ENCODE assay signal across 8 cellular contexts in genomic region chr13:36999054-36999927, GRCh38. TPM values are rescaled to one million over a fixed set of nuclear protein-coding genes. Genes with fewer than 3 reads are reported as not detected.
DNase-seq lines count a peak whose midpoint lies in the region; ATAC-seq and TF ChIP-seq lines count a peak whose summit lies in the region.

ALG5 (minus strand) TSS chr13:36999340; CDS start chr13:36999300, 40 bp downstream.

- H3K4me3 Mint-ChIP-seq in activated CD4-positive, alpha-beta T cell treated with anti-CD3 and anti-CD28 coated beads, Interleukin-2, amount 10 ng/mL, durations not matched to agents 24 days and 14 days: peak within 1 kb of the TSS; percentile 99

- H3K36me3 ChIP-seq in BLaER1 treated with 17β-estradiol and CSF1 and Interleukin-3, amounts not matched to agents 10 nM and 100 nM: peaks cover 32 to 51% (median 36%) of the 10 kb centered on the region in 11 experiments
- peaks cover 11% of the 10 kb centered on the region for H3K36me3 ChIP-seq in colonic mucosa

- H3K27ac ChIP-seq in BLaER1 treated with 17β-estradiol and CSF1 and Interleukin-3, amounts not matched to agents 10 nM and 100 nM: peak within 1 kb of the TSS; percentile 94 to 99 (median 98)
- H3K27ac ChIP-seq in colonic mucosa: peak within 1 kb of the TSS; percentile 99

- TF ChIP-seq CTCF in colonic mucosa (IDR thresholded peaks at IDR 0.05): peak; percentile 98

- H3K9me3 Mint-ChIP-seq in activated CD4-positive, alpha-beta T cell treated with anti-CD3 and anti-CD28 coated beads, Interleukin-2, amount 10 ng/mL, durations not matched to agents 24 days and 14 days: no peaks in the 10 kb centered on the region

- peaks cover 31% of the 10 kb centered on the region for H3K4me1 Mint-ChIP-seq in activated CD4-positive, alpha-beta T cell treated with anti-CD3 and anti-CD28 coated beads, Interleukin-2, amount 10 ng/mL, durations not matched to agents 24 days and 14 days

- H3K36me3 Mint-ChIP-seq in activated CD4-positive, alpha-beta T cell treated with anti-CD3 and anti-CD28 coated beads, Interleukin-2, amount 10 ng/mL, durations not matched to agents 24 days and 14 days (ENCODE audit: low read depth): peaks cover 40% of the 10 kb centered on the region

- peaks cover 23 to 38% (median 28%) of the 10 kb centered on the region in 10 experiments for H3K4me1 ChIP-seq in BLaER1 treated with 17β-estradiol and CSF1 and Interleukin-3, amounts not matched to agents 10 nM and 100 nM
- peaks cover 7% of the 10 kb centered on the region for H3K4me1 ChIP-seq in colonic mucosa

- H4K20me1 ChIP-seq in BLaER1 treated with 17β-estradiol and CSF1 and Interleukin-3, amounts not matched to agents 10 nM and 100 nM: peaks cover 0 to 28% (median 0%) of the 10 kb centered on the region in 11 experiments; a peak in 3 of 22 replicates

- DNase-seq in GM19240 (ENCODE audit: insufficient read length, low spot score) (peak; percentile 41), NCI-H526 treated with DMSO at 0.1 percent for 48 hours (lab: John Stamatoyannopoulos, UW) (peak; percentile 89), colonic mucosa (peak; percentile 91), left kidney (ENCODE audit: low read depth, low spot score) (peak; percentile 96)
- DNase-seq in activated CD4-positive, alpha-beta T cell treated with anti-CD3 and anti-CD28 coated beads, Interleukin-2, amount 10 ng/mL, durations not matched to agents 24 days and 14 days: peak; percentile 99
- DNase-seq in stimulated activated CD4-positive, alpha-beta T cell treated with anti-CD3 and anti-CD28 coated beads, Interleukin-2, amount 100 ng/mL, for 24 hours: peak; percentile 91 to 93

- H3K27me3 Mint-ChIP-seq in activated CD4-positive, alpha-beta T cell treated with anti-CD3 and anti-CD28 coated beads, Interleukin-2, amount 10 ng/mL, durations not matched to agents 24 days and 14 days: no peaks in the 10 kb centered on the region

- no peaks in the 10 kb centered on the region for H3K27me3 ChIP-seq in BLaER1 treated with 17β-estradiol and CSF1 and Interleukin-3, amounts not matched to agents 10 nM and 100 nM
- no peaks in the 10 kb centered on the region for H3K27me3 ChIP-seq in colonic mucosa

- H3K9me3 ChIP-seq in BLaER1 treated with 17β-estradiol and CSF1 and Interleukin-3, amounts not matched to agents 10 nM and 100 nM (replicated peaks in 1 of 11): no peaks in the 10 kb centered on the region
- H3K9me3 ChIP-seq in colonic mucosa: no peaks in the 10 kb centered on the region

- H3K27ac Mint-ChIP-seq in activated CD4-positive, alpha-beta T cell treated with anti-CD3 and anti-CD28 coated beads, Interleukin-2, amount 10 ng/mL, durations not matched to agents 24 days and 14 days: peak within 1 kb of the TSS; percentile 100

- peak within 1 kb of the TSS; percentile 78 to 98 (median 91) for H3K4me3 ChIP-seq in BLaER1 treated with 17β-estradiol and CSF1 and Interleukin-3, amounts not matched to agents 10 nM and 100 nM
- peak within 1 kb of the TSS; percentile 84 for H3K4me3 ChIP-seq in colonic mucosa

- peak; percentile 70 for ATAC-seq in HG03457 (IDR thresholded peaks at IDR 0.05; ENCODE audit: unreplicated experiment)

- peak within 1 kb of the TSS; percentile 95 to 99 (median 97) for H3K9ac ChIP-seq in BLaER1 treated with 17β-estradiol and CSF1 and Interleukin-3, amounts not matched to agents 10 nM and 100 nM
- peak within 1 kb of the TSS; percentile 95 to 96 for H3K9ac ChIP-seq in colonic mucosa (ENCODE audit: low read depth in 2 of 2, low read length in 2 of 2)

- intact Hi-C loops in activated CD4-positive, alpha-beta T cell treated with anti-CD3 and anti-CD28 coated beads, Interleukin-2, amount 10 ng/mL, durations not matched to agents 24 days and 14 days (cut with micrococcal nuclease): loop anchor here (1.0 to 10.0 kb wide), 5 partner anchors 60 to 704 kb away; partner anchors contain the start of genes CCDC169, RFXAP, SPART and SUPT20H
- intact Hi-C loops in colonic mucosa (cut with DNase I): no loop called here

- peak within 1 kb of the TSS; percentile 77 to 98 (median 91) for H3K4me2 ChIP-seq in BLaER1 treated with 17β-estradiol and CSF1 and Interleukin-3, amounts not matched to agents 10 nM and 100 nM

RNA-seq across cellular contexts. Expression of gene ALG5, which starts in this region (rescaled TPM):
- 53.6 and 53.8 TPM in 2 replicates for total RNA-seq in activated CD4-positive, alpha-beta T cell treated with anti-CD3 and anti-CD28 coated beads, Interleukin-2, amount 10 ng/mL, durations not matched to agents 24 days and 14 days
- total RNA-seq in colonic mucosa: 10 to 100 TPM; 37.2 to 39.5 TPM

Comparison
In these comparisons a context has a peak if more than half of its experiments do, and no peak if none do; other contexts are left out.
1. Peak in every context shown above with its lines: DNase-seq, ATAC-seq, H3K4me3 ChIP-seq and H3K27ac ChIP-seq.
2. DNase-seq: peak in every context shown above with its lines; median percentile 99 in activated CD4-positive, alpha-beta T cell treated with anti-CD3 and anti-CD28 coated beads, Interleukin-2, amount 10 ng/mL, durations not matched to agents 24 days and 14 days; 96 in left kidney; 92 in stimulated activated CD4-positive, alpha-beta T cell treated with anti-CD3 and anti-CD28 coated beads, Interleukin-2, amount 100 ng/mL, for 24 hours; 91 in colonic mucosa; 89 in NCI-H526 treated with DMSO at 0.1 percent for 48 hours; 41 in GM19240.